ENCODE assay signal across 8 cellular contexts in the genomic region with DNA sequence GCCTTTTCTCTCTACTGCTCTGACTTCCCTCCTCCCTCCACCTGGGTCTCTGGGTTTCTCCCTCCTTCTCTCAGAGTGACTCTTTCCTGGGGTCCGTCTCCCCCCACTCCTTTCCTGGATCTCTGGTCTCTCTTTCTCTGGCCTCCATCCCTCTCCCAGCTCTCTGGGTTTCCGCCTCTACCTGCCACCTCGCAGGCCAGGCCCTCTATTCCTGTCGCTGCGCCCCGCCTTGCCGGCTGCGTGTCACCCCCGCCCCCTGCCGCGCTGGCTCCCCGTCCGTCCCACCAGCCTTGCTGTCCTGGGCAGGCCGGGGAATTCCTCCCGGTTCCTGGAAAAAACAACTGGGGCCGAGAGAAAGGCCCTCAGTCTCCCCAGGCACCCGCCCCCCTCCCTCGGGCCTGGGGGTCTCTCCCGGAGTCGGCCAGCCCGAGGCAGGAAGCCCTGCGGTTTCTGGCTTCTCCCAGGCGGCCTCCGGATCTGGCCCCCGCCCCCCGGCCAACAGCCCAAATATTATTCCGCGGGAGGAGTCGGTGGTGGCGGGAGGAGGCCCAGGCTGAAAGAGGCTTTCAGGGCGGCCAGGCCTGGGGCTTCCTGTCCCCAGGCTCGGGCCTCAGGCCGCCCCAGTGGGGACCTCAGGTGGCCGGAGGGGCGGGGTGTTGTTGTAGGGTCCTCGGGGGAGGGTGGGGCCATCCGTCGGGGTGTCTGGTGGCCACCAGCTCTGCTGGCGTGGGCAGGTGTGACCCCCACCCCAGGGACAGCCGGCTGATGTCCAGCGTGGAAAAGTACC. TPM values are rescaled to one million over a fixed set of nuclear protein-coding genes. Genes with fewer than 3 reads are reported as not detected.
DNase-seq lines count a peak whose midpoint lies in the region; ATAC-seq and TF ChIP-seq lines count a peak whose summit lies in the region.

No MANE protein-coding gene starts in this region.

- H3K27me3 ChIP-seq in HUES64 (ENCODE audit: insufficient read depth, low read length) (no peaks in the 10 kb centered on the region), left lung (peaks cover 0 to 35% of the 10 kb centered on the region in 2 donors)

- peak overlapping the region; percentile 50 for H3K4me3 ChIP-seq in HUES64 (ENCODE audit: low read length)
- peak overlapping the region in 1 of 2 donors; percentile 18 for H3K4me3 ChIP-seq in left lung

- peak overlapping the region; percentile 76 for H3K27ac ChIP-seq in HUES64 (ENCODE audit: low read depth, low read length)
- peak overlapping the region; percentile 63 to 75 for H3K27ac ChIP-seq in left lung

- no peaks in the 10 kb centered on the region for H3K9me3 Mint-ChIP-seq in stimulated activated naive CD8-positive, alpha-beta T cell treated with anti-CD3 and anti-CD28 coated beads, Interleukin-15, Interleukin-2, amounts not matched to agents 100 ng/mL and 50 ng/mL, for 24 hours

- H3K36me3 Mint-ChIP-seq in stimulated activated naive CD8-positive, alpha-beta T cell treated with anti-CD3 and anti-CD28 coated beads, Interleukin-15, Interleukin-2, amounts not matched to agents 100 ng/mL and 50 ng/mL, for 24 hours (ENCODE audit: low read depth), result no peaks in the 10 kb centered on the region

- intact Hi-C loops in left lung (cut with DNase I), result no loop called here

- peak overlapping the region; percentile 58 for H3K9ac ChIP-seq in HUES64 (ENCODE audit: low read depth, low read length)

- peaks cover 18% of the 10 kb centered on the region for H3K27me3 Mint-ChIP-seq in stimulated activated naive CD8-positive, alpha-beta T cell treated with anti-CD3 and anti-CD28 coated beads, Interleukin-15, Interleukin-2, amounts not matched to agents 100 ng/mL and 50 ng/mL, for 24 hours

- peak overlapping the region; percentile 59 for H3K4me3 Mint-ChIP-seq in stimulated activated naive CD8-positive, alpha-beta T cell treated with anti-CD3 and anti-CD28 coated beads, Interleukin-15, Interleukin-2, amounts not matched to agents 100 ng/mL and 50 ng/mL, for 24 hours

- 12% methylated on average over 40 of the region's 41 CpGs for WGBS in HUES64

- peak; percentile 78 for DNase-seq in astrocyte of the hippocampus (ENCODE audit: low read depth, low spot score)
- DNase-seq in left lung, result peak; percentile 54 to 83
- no peak for DNase-seq in NCI-H2227 treated with DMSO at 0.1 percent for 48 hours (lab: John Stamatoyannopoulos, UW)
- DNase-seq in NK-92 treated with Interleukin-12 subunit alpha and Interleukin-12 subunit beta, amount 100 ng/mL, for 24 hours (lab: John Stamatoyannopoulos, UW), result no peak
- DNase-seq in NCI-H774 (lab: John Stamatoyannopoulos, UW), result no peak

- H3K27ac Mint-ChIP-seq in stimulated activated naive CD8-positive, alpha-beta T cell treated with anti-CD3 and anti-CD28 coated beads, Interleukin-15, Interleukin-2, amounts not matched to agents 100 ng/mL and 50 ng/mL, for 24 hours, result peak overlapping the region; percentile 13

- peaks cover 26% of the 10 kb centered on the region for H3K4me1 Mint-ChIP-seq in stimulated activated naive CD8-positive, alpha-beta T cell treated with anti-CD3 and anti-CD28 coated beads, Interleukin-15, Interleukin-2, amounts not matched to agents 100 ng/mL and 50 ng/mL, for 24 hours (ENCODE audit: low read depth)

- H3K36me3 ChIP-seq in HUES64 (ENCODE audit: insufficient read depth, low read length) (peaks cover 9% of the 10 kb centered on the region; the same call in 1 of the 2 replicates), left lung (no peaks in the 10 kb centered on the region)

- peak; percentile 77 for ATAC-seq in left lung
- no peak for ATAC-seq in HG03378 (IDR thresholded peaks at IDR 0.05; ENCODE audit: unreplicated experiment)

- peaks cover 12% of the 10 kb centered on the region for H3K4me1 ChIP-seq in HUES64 (ENCODE audit: insufficient read depth, low read length)
- H3K4me1 ChIP-seq in left lung, result peaks cover 9 to 10% of the 10 kb centered on the region in 2 donors

- H3K9me3 ChIP-seq in HUES64 (ENCODE audit: insufficient read depth, low read depth, low read length) (no peaks in the 10 kb centered on the region), left lung (no peaks in the 10 kb centered on the region)

- TF ChIP-seq CTCF in left lung (IDR thresholded peaks at IDR 0.05), result no peak

RNA-seq across cellular contexts. Expression of gene IRF2BP1, which starts 9.3 kb away (rescaled TPM):
- 13.8 TPM for polyA plus RNA-seq in HUES64 (2013, experiment 1 of 2)
- polyA plus RNA-seq in HUES64 (2013, experiment 2 of 2), result 15.4 TPM
- total RNA-seq in left lung, result 10 to 100 TPM; 18.0 to 20.3 TPM

RNA-seq across cellular contexts. Expression of gene FOXA3, which starts 12.5 kb away (rescaled TPM):
- polyA plus RNA-seq in HUES64 (2013, experiment 1 of 2), result 10.9 TPM
- polyA plus RNA-seq in HUES64 (2013, experiment 2 of 2), result 11.9 TPM
- total RNA-seq in left lung, result 1 to 10 TPM in 1 of 2 donors, under 1 TPM in 1; 0.45 to 1.6 TPM

RNA-seq across cellular contexts. Expression of gene SYMPK, which starts 13.7 kb away (rescaled TPM):
- polyA plus RNA-seq in HUES64 (2013, experiment 1 of 2), result 50.7 TPM
- 49.3 TPM for polyA plus RNA-seq in HUES64 (2013, experiment 2 of 2)
- total RNA-seq in left lung, result 10 to 100 TPM; 69.0 to 69.3 TPM

RNA-seq across cellular contexts. Expression of gene MYPOP, which starts 25.8 kb away (rescaled TPM):
- 6.8 TPM for polyA plus RNA-seq in HUES64 (2013, experiment 1 of 2)
- 6.0 TPM for polyA plus RNA-seq in HUES64 (2013, experiment 2 of 2)
- total RNA-seq in left lung, result 1 to 10 TPM; 7.2 to 8.7 TPM

RNA-seq across cellular contexts. Expression of gene NANOS2, which starts 38.0 kb away (rescaled TPM):
- not detected for polyA plus RNA-seq in HUES64 (2013, experiment 1 of 2)
- 0.19 TPM for polyA plus RNA-seq in HUES64 (2013, experiment 2 of 2)
- total RNA-seq in left lung, result not detected

Comparison
In these comparisons a context has a peak if more than half of its experiments do, and no peak if none do; other contexts are left out.
1. DNase-seq: peak in astrocyte of the hippocampus (single experiment) and left lung (2 of 2); none in NCI-H2227 treated with DMSO at 0.1 percent for 48 hours (single experiment), NK-92 treated with Interleukin-12 subunit alpha and Interleukin-12 subunit beta, amount 100 ng/mL, for 24 hours (single experiment) and NCI-H774 (single experiment).